ENCODE assay signal across 8 cellular contexts in the genomic region with DNA sequence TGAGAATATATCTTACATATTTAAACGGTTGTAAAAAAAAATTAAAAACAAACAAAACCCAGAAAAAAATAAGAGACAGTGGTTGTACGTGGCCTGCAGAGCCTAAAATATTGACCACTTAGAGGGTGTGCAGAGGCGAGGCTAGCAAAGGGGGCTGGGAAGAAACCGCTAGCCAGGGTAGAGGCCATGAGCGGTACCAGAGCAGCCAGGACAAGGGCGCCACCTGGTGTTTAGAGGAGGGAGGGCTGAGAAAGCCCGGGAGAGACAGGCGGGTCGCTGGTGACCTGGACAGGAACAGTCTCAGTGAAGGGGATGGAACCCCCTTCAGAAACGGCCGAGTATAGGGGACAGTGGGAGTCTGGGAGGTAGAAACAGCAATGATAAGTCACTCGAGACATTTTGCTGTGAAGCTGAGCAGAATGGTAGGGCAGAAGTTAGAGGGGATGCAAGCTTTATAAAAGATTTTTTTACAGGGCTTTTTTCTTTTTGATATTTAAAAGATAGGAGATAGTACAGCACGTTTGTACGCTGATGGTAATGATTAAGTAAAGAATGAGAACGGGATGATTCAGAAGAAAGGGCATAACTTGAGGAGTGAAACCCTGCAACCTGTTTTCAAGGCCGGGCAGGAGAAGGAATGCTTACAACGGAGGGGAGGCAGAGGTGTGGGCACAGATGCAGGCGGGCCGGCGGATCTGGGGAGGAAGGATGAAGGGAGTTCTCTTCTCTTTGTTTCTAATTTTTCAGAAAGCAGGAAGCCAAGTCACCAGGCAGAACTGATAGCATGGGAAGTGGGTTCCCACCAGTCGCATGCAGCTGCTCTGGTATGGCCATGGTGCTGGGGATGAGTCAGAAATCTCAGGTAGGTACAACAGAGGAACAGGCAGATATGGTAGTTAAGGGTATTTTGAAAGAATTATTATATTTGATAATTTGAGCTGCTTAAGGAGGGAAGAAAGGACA.
DNase-seq lines count a peak whose midpoint lies in the region; ATAC-seq and TF ChIP-seq lines count a peak whose summit lies in the region.

No MANE protein-coding gene starts in this region.

- H3K9me3 ChIP-seq in hepatocyte (ENCODE audit: low read depth): no peaks in the 10 kb centered on the region

- H3K9me3 Mint-ChIP-seq in activated naive CD4-positive, alpha-beta T cell treated with anti-CD3 and anti-CD28 coated beads, Interleukin-2, amount 50 U/mL, for 72 hours: no peaks in the 10 kb centered on the region

- peak; percentile 23 for DNase-seq in GM06990 (ENCODE audit: extremely low read depth, insufficient read length)
- DNase-seq in KG1 (lab: John Stamatoyannopoulos, UW): peak; percentile 27
- DNase-seq in SKM-1 treated with dmso at 0.1 percent for 144 hours (lab: John Stamatoyannopoulos, UW; ENCODE audit: unreplicated experiment): peak; percentile 22
- DNase-seq in activated naive CD4-positive, alpha-beta T cell treated with anti-CD3 and anti-CD28 coated beads, Interleukin-2, amount 50 U/mL, for 72 hours (ENCODE audit: low spot score in 2 of 2): peak; percentile 72 to 87
- peak; percentile 76 for DNase-seq in hepatocyte (ENCODE audit: low spot score)
- DNase-seq in stimulated activated CD4-positive, alpha-beta T cell treated with anti-CD3 and anti-CD28 coated beads, Interleukin-12 subunit alpha, Interleukin-12 subunit beta, amount 100 ng/mL, for 4 hours: peak; percentile 77
- no peak for DNase-seq in GOT3 (lab: John Stamatoyannopoulos, UW)

- H3K79me2 ChIP-seq in hepatocyte: no peaks in the 10 kb centered on the region

- no peak overlapping the region for H2AFZ ChIP-seq in hepatocyte

- no peaks in the 10 kb centered on the region for H3K9me2 ChIP-seq in hepatocyte (replicated peaks; ENCODE audit: insufficient read depth)

- no peaks in the 10 kb centered on the region for H3K4me1 ChIP-seq in hepatocyte (ENCODE audit: insufficient read depth)

- H3K27ac Mint-ChIP-seq in activated naive CD4-positive, alpha-beta T cell treated with anti-CD3 and anti-CD28 coated beads, Interleukin-2, amount 50 U/mL, for 72 hours: peak overlapping the region; percentile 47 to 57

- H3K4me3 ChIP-seq in GM06990 (replicated peaks; ENCODE audit: low read depth, low read length) (no peak overlapping the region), hepatocyte (no peak overlapping the region)

- TF ChIP-seq CTCF in GM06990 (IDR thresholded peaks at IDR 0.05; ENCODE audit: insufficient read depth, low read length, poor library complexity, severe bottlenecking): peak; percentile 99
- peak; percentile 81 for TF ChIP-seq CTCF in hepatocyte (IDR thresholded peaks at IDR 0.05; ENCODE audit: poor library complexity)

- H3K4me2 ChIP-seq in hepatocyte: no peak overlapping the region

- no peak overlapping the region for H3K27ac ChIP-seq in hepatocyte

- no peaks in the 10 kb centered on the region for H3K36me3 Mint-ChIP-seq in activated naive CD4-positive, alpha-beta T cell treated with anti-CD3 and anti-CD28 coated beads, Interleukin-2, amount 50 U/mL, for 72 hours

- WGBS in hepatocyte (ENCODE audit: low lambda C conversion rate, missing lambda C conversion rate): 34% methylated on average over 21 of the region's 21 CpGs

- H3K36me3 ChIP-seq in GM06990 (ENCODE audit: control insufficient read depth, insufficient read depth, low read length) (no peaks in the 10 kb centered on the region), hepatocyte (replicated peaks; ENCODE audit: insufficient read depth, low read depth) (no peaks in the 10 kb centered on the region)

- peaks cover 2% of the 10 kb centered on the region for H3K27me3 ChIP-seq in GM06990 (replicated peaks; ENCODE audit: control insufficient read depth, insufficient read depth, low read length)
- peaks cover 26% of the 10 kb centered on the region for H3K27me3 ChIP-seq in hepatocyte

- ATAC-seq in GM21737 (IDR thresholded peaks at IDR 0.05; ENCODE audit: unreplicated experiment): peak; percentile 97
- ATAC-seq in activated naive CD4-positive, alpha-beta T cell treated with anti-CD3 and anti-CD28 coated beads, Interleukin-2, amount 50 U/mL, for 72 hours: peak; percentile 96 to 97

- no peaks in the 10 kb centered on the region for H4K20me1 ChIP-seq in hepatocyte (ENCODE audit: insufficient read depth, poor library complexity, severe bottlenecking)
